Comparison of ENCODE assay signal across 11 cellular contexts in genomic region chr20:36833275-36834020, GRCh38. TPM values are rescaled to one million over a fixed set of nuclear protein-coding genes. Genes with fewer than 3 reads are reported as not detected.
A peak's percentile ranks its signal among the peaks of the same experiment; 100 is the strongest.
DNase-seq lines count a peak whose midpoint lies in the region; TF ChIP-seq lines count a peak whose summit lies in the region.
"Had no signal": no experiment of that assay in that cellular context is flagged by ENCODE, and none has a peak within 500 bp of the region (broad histone marks: within the 10 kb centered on the region; RNA-seq: fewer than 3 reads in every experiment).

No MANE protein-coding gene starts in this region.

- H3K4me3 ChIP-seq in brain microvascular endothelial cell (ENCODE audit: low read depth, low read length) (no peak overlapping the region), lower leg skin (ENCODE audit: low read depth, poor library complexity, severe bottlenecking) (no peak overlapping the region)
- H3K4me3 ChIP-seq: GM12878 had no signal

- no peaks in the 10 kb centered on the region for H3K27me3 ChIP-seq in brain microvascular endothelial cell (replicated peaks)

- peak; percentile 85 for DNase-seq in AG08396 (ENCODE audit: low spot score)
- peak; percentile 68 for DNase-seq in NCI-H82 treated with DMSO at 0.1 percent for 48 hours (lab: John Stamatoyannopoulos, UW; ENCODE audit: unreplicated experiment)
- DNase-seq in fibroblast of peridontal ligament (ENCODE audit: extremely low read depth) = peak; percentile 81
- DNase-seq in putamen (ENCODE audit: low spot score) = peak; percentile 71
- DNase-seq in NCI-H2107 treated with DMSO at 0.1 percent for 48 hours (lab: John Stamatoyannopoulos, UW; ENCODE audit: unreplicated experiment) = no peak
- no peak for DNase-seq in brain microvascular endothelial cell
- DNase-seq in NCI-H2081 treated with DMSO at 0.1 percent for 48 hours (lab: John Stamatoyannopoulos, UW) = no peak
- DNase-seq in lower leg skin (ENCODE audit: low spot score in 2 of 2) = no peak
- DNase-seq: CD4-positive, CD25-positive, alpha-beta regulatory T cell; NCI-H1436 treated with DMSO at 0.1 percent for 48 hours had no signal

- H3K27ac ChIP-seq in brain microvascular endothelial cell = no peak overlapping the region

- peaks cover 4% of the 10 kb centered on the region for H3K36me3 ChIP-seq in brain microvascular endothelial cell (replicated peaks)

- in situ Hi-C loops in brain microvascular endothelial cell (cut with HindIII; ENCODE audit: low pct_ligation_motif_present, low sequenced_read_pairs) = no loop called here

- TF ChIP-seq POLR2A in lower leg skin (IDR thresholded peaks at IDR 0.05) = no peak

- TF ChIP-seq CTCF in brain microvascular endothelial cell (IDR thresholded peaks at IDR 0.05; ENCODE audit: low read depth, low read length, missing control alignments) = no peak
- no peak for TF ChIP-seq CTCF in lower leg skin (IDR thresholded peaks at IDR 0.05)

- 71 to 74% methylated on average over 19 of the region's 19 CpGs for WGBS in lower leg skin, 2 donors

- intact Hi-C loops in lower leg skin (cut with DNase I; ENCODE audit: low total_unique reads) = no loop called here

RNA-seq across cellular contexts. Expression of gene TLDC2, which starts 42.5 kb away (rescaled TPM):
- under 1 TPM in 2 of 4 donors, not detected in 2; 0.42 to 0.58 TPM for total RNA-seq in lower leg skin
- total RNA-seq: CD4-positive, CD25-positive, alpha-beta regulatory T cell had no signal

RNA-seq across cellular contexts. Expression of gene DSN1, which starts 59.9 kb away (rescaled TPM):
- 10 to 100 TPM in 1 of 4 donors, 1 to 10 TPM in 3; 7.9 to 11.6 (median 9.0) TPM for total RNA-seq in lower leg skin

Comparison
In these comparisons a context has a peak if more than half of its experiments do, and no peak if none do; other contexts are left out.
1. DNase-seq: peak in AG08396 (single experiment), NCI-H82 treated with DMSO at 0.1 percent for 48 hours (single experiment), fibroblast of peridontal ligament (single experiment) and putamen (single experiment); none in NCI-H2107 treated with DMSO at 0.1 percent for 48 hours (single experiment), brain microvascular endothelial cell (single experiment), NCI-H2081 treated with DMSO at 0.1 percent for 48 hours (single experiment) and lower leg skin (0 of 2).